17 cellular contexts compared by ENCODE assay signal in the genomic region with DNA sequence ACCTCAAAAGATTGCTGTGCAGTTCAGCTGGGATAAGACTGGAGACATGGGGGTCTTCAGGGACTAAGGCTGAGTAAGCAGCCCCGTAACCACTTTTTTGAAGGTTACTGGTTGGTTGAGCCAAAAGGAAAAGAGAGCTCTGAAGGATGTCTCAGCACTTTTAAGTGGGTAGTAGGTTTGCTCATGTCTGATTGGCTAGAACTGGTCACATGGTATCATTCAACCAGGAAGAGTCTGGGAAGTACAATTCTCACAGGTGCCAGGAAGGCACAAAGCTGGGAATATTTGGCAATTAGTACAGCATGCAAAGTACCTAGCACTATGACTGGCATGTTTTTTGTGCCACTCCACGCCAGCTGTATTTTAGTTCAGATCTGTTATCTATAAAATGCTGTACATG. TPM values are rescaled to one million over a fixed set of nuclear protein-coding genes. Genes with fewer than 3 reads are reported as not detected.
DNase-seq lines count a peak whose midpoint lies in the region; ATAC-seq, FAIRE-seq and TF ChIP-seq lines count a peak whose summit lies in the region.
"Had no signal": no experiment of that assay in that cellular context is flagged by ENCODE, and none has a peak within 500 bp of the region (broad histone marks: within the 10 kb centered on the region; RNA-seq: fewer than 3 reads in every experiment).

No MANE protein-coding gene starts in this region.

- H3K4me1 Mint-ChIP-seq in activated T-helper 17 cell treated with anti-CD3 and anti-CD28 coated beads, Interleukin-2, amount 50 U/mL, for 72 hours, result no peaks in the 10 kb centered on the region

- POLR2A ChIA-PET in A673 (lab: Charles Lee; ENCODE audit: low non-redundant PET), result interaction anchor here (0.7 kb wide), 1 partner anchor 378 kb away, joined by 3 read pairs; no protein-coding TSS in a partner anchor

- no TSS peak for BruUV-seq in A673 (replicated peaks; lab: Mats Ljungman, UMichigan)

- ATAC-seq in right cardiac atrium, result no peak
- no peak for ATAC-seq in activated T-helper 17 cell treated with anti-CD3 and anti-CD28 coated beads, Interleukin-2, amount 50 U/mL, for 72 hours (replicated peaks)
- ATAC-seq in GM18498 (IDR thresholded peaks at IDR 0.05; ENCODE audit: unreplicated experiment), result no peak

- no peak overlapping the region for H3K27ac Mint-ChIP-seq in activated T-helper 17 cell treated with anti-CD3 and anti-CD28 coated beads, Interleukin-2, amount 50 U/mL, for 72 hours

- WGBS in right cardiac atrium, result 81% methylated on average over 2 of the region's 2 CpGs

- FAIRE-seq in bronchial epithelial cell (lab: Jason Lieb, UNC), result no peak
- FAIRE-seq: RCC 7860 had no signal

- no peak overlapping the region for H3K4me3 Mint-ChIP-seq in activated T-helper 17 cell treated with anti-CD3 and anti-CD28 coated beads, Interleukin-2, amount 50 U/mL, for 72 hours
- H3K4me3 Mint-ChIP-seq: neural crest cell had no signal

- H3K27me3 ChIP-seq in A673 (replicated peaks; ENCODE audit: insufficient read depth, low read depth, low read length, poor library complexity) (no peaks in the 10 kb centered on the region), H7 (ENCODE audit: control insufficient read depth, insufficient read depth, low read length) (no peaks in the 10 kb centered on the region), bronchial epithelial cell (ENCODE audit: control insufficient read depth, insufficient read depth, low read length) (no peaks in the 10 kb centered on the region), right cardiac atrium (ENCODE audit: control insufficient read depth, insufficient read depth) (no peaks in the 10 kb centered on the region)

- H3K27ac ChIP-seq in A673 (ENCODE audit: low read depth, low read length, poor library complexity, severe bottlenecking) (no peak overlapping the region), right cardiac atrium (ENCODE audit: low read length) (no peak overlapping the region)

- no peaks in the 10 kb centered on the region for H3K9me3 Mint-ChIP-seq in activated T-helper 17 cell treated with anti-CD3 and anti-CD28 coated beads, Interleukin-2, amount 50 U/mL, for 72 hours

- H3K27me3 Mint-ChIP-seq in activated T-helper 17 cell treated with anti-CD3 and anti-CD28 coated beads, Interleukin-2, amount 50 U/mL, for 72 hours, result peaks cover 22% of the 10 kb centered on the region

- H3K4me1 ChIP-seq in A673 (ENCODE audit: insufficient read depth, low read length, poor library complexity, severe bottlenecking) (no peaks in the 10 kb centered on the region), right cardiac atrium (ENCODE audit: control insufficient read depth, insufficient read depth, low read length) (no peaks in the 10 kb centered on the region)

- CTCF ChIA-PET in A673 (lab: Charles Lee), result interaction anchor here (0.6 to 5.8 kb wide), 4 partner anchors 131 to 427 kb away, joined by 3 to 52 read pairs (median 4); no protein-coding TSS in a partner anchor

- no peaks in the 10 kb centered on the region for H3K36me3 ChIP-seq in A673 (ENCODE audit: insufficient read depth, low read length, poor library complexity, severe bottlenecking)
- no peaks in the 10 kb centered on the region for H3K36me3 ChIP-seq in H7 (replicated peaks; ENCODE audit: control insufficient read depth, insufficient read depth, low read length)
- no peaks in the 10 kb centered on the region for H3K36me3 ChIP-seq in bronchial epithelial cell (ENCODE audit: control insufficient read depth, insufficient read depth, low read length)

- no peak overlapping the region for H3K4me3 ChIP-seq in A673 (ENCODE audit: low read depth, low read length, poor library complexity, severe bottlenecking)
- H3K4me3 ChIP-seq in H7 (ENCODE audit: insufficient read depth, low read depth, low read length), result no peak overlapping the region
- H3K4me3 ChIP-seq in bronchial epithelial cell (ENCODE audit: low read depth, low read length), result no peak overlapping the region
- H3K4me3 ChIP-seq in right cardiac atrium (ENCODE audit: low read length), result no peak overlapping the region

- intact Hi-C loops in A673 (cut with micrococcal nuclease; ENCODE audit: unreplicated experiment), result no loop called here
- intact Hi-C loops in right cardiac atrium (cut with DNase I), result loop anchor here in 1 of 4 donors (10.0 kb wide), 1 partner anchor 133 kb away; no protein-coding TSS in a partner anchor

- peak; percentile 42 for DNase-seq in A673 (ENCODE audit: low spot score)
- DNase-seq in H7, result peak; percentile 41
- peak; percentile 50 to 63 for DNase-seq in NCI-H526 (lab: John Stamatoyannopoulos, UW)
- peak; percentile 46 for DNase-seq in bronchial epithelial cell (ENCODE audit: low read depth)
- DNase-seq in right cardiac atrium, result no peak
- DNase-seq in NCI-H446 treated with DMSO at 0.1 percent for 48 hours (lab: John Stamatoyannopoulos, UW), result no peak
- DNase-seq: activated CD4-positive, CD25-positive, alpha-beta regulatory T cell treated with anti-CD3 and anti-CD28 coated beads, Interleukin-2, amount 50 U/mL, for 72 hours; activated naive CD4-positive, alpha-beta T cell treated with Interleukin-2 at 50 U/mL for 16 hours; islet precursor cell; NCI-H1048; NCI-H2227 treated with DMSO at 0.1 percent for 48 hours; retina; T-helper 1 cell had no signal

- H3K9me3 ChIP-seq in A673 (ENCODE audit: low read depth, low read length, poor library complexity, severe bottlenecking) (no peaks in the 10 kb centered on the region), right cardiac atrium (ENCODE audit: control insufficient read depth, low read length) (no peaks in the 10 kb centered on the region)

- no peaks in the 10 kb centered on the region for H3K36me3 Mint-ChIP-seq in activated T-helper 17 cell treated with anti-CD3 and anti-CD28 coated beads, Interleukin-2, amount 50 U/mL, for 72 hours (ENCODE audit: low read depth)

- no peak for TF ChIP-seq CTCF in A673 (conservative IDR thresholded peaks at IDR 0.05; ENCODE audit: low read depth, low read length)
- TF ChIP-seq CTCF in bronchial epithelial cell (IDR thresholded peaks at IDR 0.05; ENCODE audit: insufficient read depth, low read length, severe bottlenecking), result no peak

RNA-seq across cellular contexts. Expression of a gene that starts 58.1 kb away (rescaled TPM):
- total RNA-seq in A673 (2021), result 51.9 and 52.5 TPM in 2 replicates
- 22.7 and 23.9 TPM in 2 replicates for total RNA-seq in H7 (2014; rRNA removed; shearing (Covaris generic))
- 34.8 and 50.7 TPM in 2 replicates for total RNA-seq in bronchial epithelial cell
- total RNA-seq in right cardiac atrium, result 10 to 100 TPM; 39.0 to 59.5 (median 50.1) TPM
- polyA plus RNA-seq in right cardiac atrium, result 17.3 TPM
- 10 to 100 TPM; 16.4 to 33.8 TPM for total RNA-seq in activated T-helper 17 cell treated with anti-CD3 and anti-CD28 coated beads, Interleukin-2, amount 50 U/mL, for 72 hours

Comparison
In these comparisons a context has a peak if more than half of its experiments do, and no peak if none do; other contexts are left out.
1. DNase-seq: peak in A673 (single experiment), H7 (single experiment), NCI-H526 (2 of 2) and bronchial epithelial cell (single experiment); none in right cardiac atrium (0 of 3) and NCI-H446 treated with DMSO at 0.1 percent for 48 hours (single experiment).